In the genomic region with DNA sequence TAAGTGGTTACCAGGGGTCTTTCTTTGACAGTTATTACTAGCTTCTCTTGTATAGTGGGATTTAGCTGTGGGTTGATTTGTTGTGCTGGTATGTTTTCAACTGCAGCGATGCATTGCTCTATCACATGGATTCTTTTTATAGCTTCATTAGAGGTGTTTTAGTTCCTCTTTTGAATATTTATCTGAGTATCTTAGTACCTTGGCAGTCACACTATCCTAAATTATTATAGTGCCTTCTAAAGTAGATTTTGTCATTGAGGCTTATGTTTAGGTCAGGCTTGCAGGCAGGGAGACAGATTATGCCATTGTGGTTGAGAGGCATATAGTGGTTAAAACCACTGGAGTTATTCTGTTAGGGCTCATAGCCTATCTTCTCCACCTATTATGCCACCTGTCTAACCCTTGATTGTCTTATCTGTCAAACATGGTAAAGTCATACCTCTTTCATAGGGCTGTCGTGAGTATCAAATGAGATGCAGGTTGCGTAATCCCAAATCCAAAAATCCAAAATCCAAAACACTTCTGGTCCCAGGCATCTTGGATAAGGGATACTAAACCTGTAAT, we compare ENCODE assay signal across 15 cellular contexts. TPM values are rescaled to one million over a fixed set of nuclear protein-coding genes. Genes with fewer than 3 reads are reported as not detected.
A peak's percentile ranks its signal among the peaks of the same experiment; 100 is the strongest.
DNase-seq lines count a peak whose midpoint lies in the region; ATAC-seq and TF ChIP-seq lines count a peak whose summit lies in the region.
"Had no signal": no experiment of that assay in that cellular context is flagged by ENCODE, and none has a peak within 500 bp of the region (broad histone marks: within the 10 kb centered on the region; RNA-seq: fewer than 3 reads in every experiment).

No MANE protein-coding gene starts in this region.

- peaks cover 66% of the 10 kb centered on the region for H3K36me3 Mint-ChIP-seq in CD4-positive, CD25-positive, alpha-beta regulatory T cell

- POLR2A ChIA-PET in HEK293T (lab: Yijun Ruan, JAX) = no interaction called here

- CTCF ChIA-PET in HEK293T (lab: Yijun Ruan, JAX) = no interaction called here

- peak in 1 of 2 donors; percentile 31 for ATAC-seq in CD4-positive, CD25-positive, alpha-beta regulatory T cell (ENCODE audit: low read depth in 2 of 2)
- ATAC-seq in GM18519 (IDR thresholded peaks at IDR 0.05; ENCODE audit: low FRiP score, unreplicated experiment) (peak; percentile 42), HG02571 (IDR thresholded peaks at IDR 0.05; ENCODE audit: unreplicated experiment) (no peak), GM18909 (IDR thresholded peaks at IDR 0.05; ENCODE audit: poor library complexity, unreplicated experiment) (no peak)

- H3K9me3 Mint-ChIP-seq in CD4-positive, CD25-positive, alpha-beta regulatory T cell = no peaks in the 10 kb centered on the region
- H3K9me3 Mint-ChIP-seq: activated T-cell treated with anti-CD3 and anti-CD28 coated beads, Interleukin-2, amount 50 U/mL, for 4 hours had no signal

- H3K27me3 Mint-ChIP-seq in CD4-positive, CD25-positive, alpha-beta regulatory T cell = no peaks in the 10 kb centered on the region

- H3K4me3 ChIP-seq in CD4-positive, CD25-positive, alpha-beta regulatory T cell (ENCODE audit: low read depth, low read length) = peak overlapping the region; percentile 72
- H3K4me3 ChIP-seq: sigmoid colon had no signal

- H3K9me3 ChIP-seq in CD4-positive, CD25-positive, alpha-beta regulatory T cell (ENCODE audit: control insufficient read depth in 2 of 2, low read length in 2 of 2) = no peaks in the 10 kb centered on the region
- H3K9me3 ChIP-seq: Caco-2, sigmoid colon had no signal

- peaks cover 48 to 91% (median 74%) of the 10 kb centered on the region in 4 donors for H3K4me1 Mint-ChIP-seq in CD4-positive, CD25-positive, alpha-beta regulatory T cell

- peak overlapping the region; percentile 34 to 87 (median 79) for H3K27ac Mint-ChIP-seq in CD4-positive, CD25-positive, alpha-beta regulatory T cell

- H3K27me3 ChIP-seq in CD4-positive, CD25-positive, alpha-beta regulatory T cell (ENCODE audit: control insufficient read depth, insufficient read depth, low read length) = no peaks in the 10 kb centered on the region
- H3K27me3 ChIP-seq: sigmoid colon had no signal

- H3K36me3 ChIP-seq in CD4-positive, CD25-positive, alpha-beta regulatory T cell (ENCODE audit: control insufficient read depth, insufficient read depth, low read length) = peaks cover 70% of the 10 kb centered on the region
- H3K36me3 ChIP-seq: sigmoid colon had no signal

- DNase-seq in CD4-positive, CD25-positive, alpha-beta regulatory T cell = no peak
- DNase-seq in NAMALWA (ENCODE audit: low spot score) (peak; percentile 71), germinal center (ENCODE audit: low spot score) (peak; percentile 60), NCI-H187 (lab: John Stamatoyannopoulos, UW) (no peak), HEK293T (ENCODE audit: extremely low spot score) (no peak)
- DNase-seq: activated T-cell treated with anti-CD3 and anti-CD28 coated beads, Interleukin-2, amount 50 U/mL, for 4 hours; Caco-2; cortex of kidney; HCEC 1CT; mammary epithelial cell; NCI-H226; sigmoid colon had no signal

- peak overlapping the region; percentile 7 to 53 (median 30) for H3K4me3 Mint-ChIP-seq in CD4-positive, CD25-positive, alpha-beta regulatory T cell
- H3K4me3 Mint-ChIP-seq: activated T-cell treated with anti-CD3 and anti-CD28 coated beads, Interleukin-2, amount 50 U/mL, for 4 hours had no signal

- no peak overlapping the region for H3K27ac ChIP-seq in CD4-positive, CD25-positive, alpha-beta regulatory T cell (ENCODE audit: insufficient read depth, low read length, poor library complexity, severe bottlenecking)
- H3K27ac ChIP-seq: sigmoid colon had no signal

- peaks cover 68% of the 10 kb centered on the region for H3K4me1 ChIP-seq in CD4-positive, CD25-positive, alpha-beta regulatory T cell (ENCODE audit: control insufficient read depth, insufficient read depth, low read length, poor library complexity, severe bottlenecking)
- H3K4me1 ChIP-seq: Caco-2 had no signal

TF ChIP-seq in HEK293T, 16 proteins besides CTCF, POLR2A, EP300 and RAD21:
- TF ChIP-seq TARDBP (IDR thresholded peaks at IDR 0.05) = no peak
- TF ChIP-seq ARNT (IDR thresholded peaks at IDR 0.05) = no peak
- no peak for TF ChIP-seq NFRKB (IDR thresholded peaks at IDR 0.05)
- TF ChIP-seq LEF1 (IDR thresholded peaks at IDR 0.05; ENCODE audit: borderline replicate concordance) = no peak
- TF ChIP-seq SUZ12 (IDR thresholded peaks at IDR 0.05) = no peak
- no peak for TF ChIP-seq ELF4 (IDR thresholded peaks at IDR 0.05)
- TF ChIP-seq L3MBTL2 (conservative IDR thresholded peaks at IDR 0.05) = no peak
- TF ChIP-seq ZNF384 (IDR thresholded peaks at IDR 0.05) = no peak
- no peak for TF ChIP-seq BHLHE40 (IDR thresholded peaks at IDR 0.05; ENCODE audit: borderline replicate concordance)
- no peak for TF ChIP-seq FOXK2 (IDR thresholded peaks at IDR 0.05)
- TF ChIP-seq FOXM1 (IDR thresholded peaks at IDR 0.05; ENCODE audit: borderline replicate concordance) = no peak
- TF ChIP-seq SP1 (IDR thresholded peaks at IDR 0.05) = no peak
- no peak for TF ChIP-seq CTBP1 (IDR thresholded peaks at IDR 0.05; ENCODE audit: borderline replicate concordance)
TF ChIP-seq in HEK293T: peak in this region for 0.

RNA-seq across cellular contexts. Expression of gene KCNS1, which starts 49.3 kb away (rescaled TPM):
- not detected for total RNA-seq in CD4-positive, CD25-positive, alpha-beta regulatory T cell
- polyA plus RNA-seq in CD4-positive, CD25-positive, alpha-beta regulatory T cell = under 1 TPM; 0.09 to 0.20 (median 0.17) TPM

Comparison
In these comparisons a context has a peak if more than half of its experiments do, and no peak if none do; other contexts are left out.
1. DNase-seq: peak in NAMALWA (single experiment) and germinal center (single experiment); none in CD4-positive, CD25-positive, alpha-beta regulatory T cell (0 of 3), NCI-H187 (0 of 2) and HEK293T (single experiment).